8 cellular contexts compared by ENCODE assay signal in the genomic region with DNA sequence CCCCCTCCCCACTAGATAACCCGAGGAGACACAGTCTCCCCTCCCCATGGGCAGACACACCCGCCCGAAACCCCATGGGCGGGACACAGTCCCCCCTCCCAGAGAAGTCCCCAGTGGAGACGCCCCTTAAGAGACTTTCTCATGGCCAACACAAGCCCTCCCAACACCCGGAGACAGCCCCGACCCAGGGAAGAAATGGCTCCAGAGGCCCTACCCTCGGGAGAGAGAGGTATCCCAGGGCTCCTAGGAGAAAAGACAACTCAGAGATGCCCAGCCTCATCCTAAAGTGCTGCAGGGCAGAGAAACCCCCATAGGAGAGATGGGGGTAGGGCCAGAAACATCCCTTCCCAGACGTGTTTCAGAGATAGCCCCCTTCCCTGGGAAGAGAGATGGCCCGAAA. TPM values are rescaled to one million over a fixed set of nuclear protein-coding genes. Genes with fewer than 3 reads are reported as not detected.
A peak's percentile ranks its signal among the peaks of the same experiment; 100 is the strongest.
DNase-seq lines count a peak whose midpoint lies in the region; ATAC-seq and TF ChIP-seq lines count a peak whose summit lies in the region.

No MANE protein-coding gene starts in this region.

- H2AFZ ChIP-seq in PC-9, result no peak overlapping the region

- peaks cover 7 to 10% (median 9%) of the 10 kb centered on the region in 3 donors for H3K4me1 Mint-ChIP-seq in CD8-positive, alpha-beta memory T cell

- CTCF ChIA-PET in CD8-positive, alpha-beta memory T cell (lab: Charles Lee), result interaction anchor here (0.6 to 2.1 kb wide), 4 partner anchors 29 to 184 kb away, joined by 3 to 10 read pairs (median 3); a partner anchor contains a TSS
- CTCF ChIA-PET in PC-9 (lab: Charles Lee), result no interaction called here

- H3K36me3 ChIP-seq in CD8-positive, alpha-beta memory T cell (ENCODE audit: insufficient read depth, low read length), result no peaks in the 10 kb centered on the region
- H3K36me3 ChIP-seq in PC-9 (ENCODE audit: low read depth) (no peaks in the 10 kb centered on the region), psoas muscle (ENCODE audit: insufficient read depth in 1 of 2, low read depth in 1 of 2) (no peaks in the 10 kb centered on the region)

- intact Hi-C loops in PC-9 (cut with micrococcal nuclease; ENCODE audit: unreplicated experiment) (no loop called here), psoas muscle (cut with DNase I) (no loop called here)

- H3K4me2 ChIP-seq in PC-9, result peak overlapping the region; percentile 74

- no peaks in the 10 kb centered on the region for H3K9me3 ChIP-seq in CD8-positive, alpha-beta memory T cell (ENCODE audit: low read length)
- H3K9me3 ChIP-seq in PC-9 (ENCODE audit: insufficient read depth, low read depth) (no peaks in the 10 kb centered on the region), psoas muscle (no peaks in the 10 kb centered on the region)

- H3K27me3 ChIP-seq in CD8-positive, alpha-beta memory T cell (ENCODE audit: insufficient read depth, low read length, poor library complexity, severe bottlenecking), result no peaks in the 10 kb centered on the region
- H3K27me3 ChIP-seq in PC-9 (ENCODE audit: insufficient read depth, low read depth) (no peaks in the 10 kb centered on the region), psoas muscle (ENCODE audit: insufficient read depth in 3 of 3, low read length in 2 of 3) (peaks cover 0 to 28% (median 4%) of the 10 kb centered on the region in 3 donors)

- no peaks in the 10 kb centered on the region for H3K9me3 Mint-ChIP-seq in CD8-positive, alpha-beta memory T cell

- no peak overlapping the region for H3K4me3 ChIP-seq in CD8-positive, alpha-beta memory T cell (ENCODE audit: low read length)
- peak overlapping the region; percentile 28 for H3K4me3 ChIP-seq in PC-9
- H3K4me3 ChIP-seq in psoas muscle, result peak overlapping the region; percentile 84

- no peaks in the 10 kb centered on the region for H3K9me2 ChIP-seq in PC-9 (ENCODE audit: insufficient read depth)

- peaks cover 0 to 6% (median 0%) of the 10 kb centered on the region in 3 donors for H3K36me3 Mint-ChIP-seq in CD8-positive, alpha-beta memory T cell

- 10 to 15% (median 12%) methylated on average over 9 to 10 of the region's 10 CpGs for WGBS in psoas muscle, 3 donors

- peaks cover 7% of the 10 kb centered on the region for H3K4me1 ChIP-seq in CD8-positive, alpha-beta memory T cell (ENCODE audit: insufficient read depth, low read length)
- H3K4me1 ChIP-seq in PC-9 (replicated peaks; ENCODE audit: insufficient read depth), result peaks cover 32% of the 10 kb centered on the region
- no peaks in the 10 kb centered on the region for H3K4me1 ChIP-seq in psoas muscle

- BruUV-seq in PC-9 (replicated peaks; lab: Mats Ljungman, UMichigan), result TSS peak; percentile 7

- peaks cover 36% of the 10 kb centered on the region for H3F3A ChIP-seq in PC-9 (ENCODE audit: insufficient read depth, low read depth)

- peaks cover 16% of the 10 kb centered on the region for H3K79me2 ChIP-seq in PC-9 (ENCODE audit: low read depth)

- no peak overlapping the region for H3K27ac ChIP-seq in CD8-positive, alpha-beta memory T cell (ENCODE audit: low read depth, low read length)
- peak overlapping the region; percentile 75 for H3K27ac ChIP-seq in PC-9
- peak overlapping the region; percentile 100 for H3K27ac ChIP-seq in epithelial cell of prostate
- peak overlapping the region; percentile 55 for H3K27ac ChIP-seq in psoas muscle

- no peaks in the 10 kb centered on the region for H4K20me1 ChIP-seq in PC-9 (ENCODE audit: insufficient read depth)

- POLR2A ChIA-PET in CD8-positive, alpha-beta memory T cell (lab: Charles Lee), result interaction anchor here (1.0 to 1.7 kb wide), 4 partner anchors 73 to 157 kb away, joined by 3 to 6 read pairs (median 4); a partner anchor contains a TSS
- POLR2A ChIA-PET in PC-9 (lab: Charles Lee; ENCODE audit: unreplicated experiment), result no interaction called here

- peak in 1 of 5 donors; percentile 10 for DNase-seq in CD8-positive, alpha-beta memory T cell
- DNase-seq in PC-9 (no peak), epithelial cell of prostate (ENCODE audit: low read depth, low spot score) (no peak), psoas muscle (no peak), DMS79 (lab: John Stamatoyannopoulos, UW) (no peak), GDM1 (lab: John Stamatoyannopoulos, UW) (no peak), NCI-H2196 (lab: John Stamatoyannopoulos, UW; ENCODE audit: unreplicated experiment) (no peak)

- TF ChIP-seq CTCF in PC-9 (conservative IDR thresholded peaks at IDR 0.05), result no peak
- no peak for TF ChIP-seq CTCF in psoas muscle (IDR thresholded peaks at IDR 0.05)

- peaks cover 4 to 5% of the 10 kb centered on the region in 2 donors for H3K27me3 Mint-ChIP-seq in CD8-positive, alpha-beta memory T cell

- H3K4me3 Mint-ChIP-seq in CD8-positive, alpha-beta memory T cell, result peak overlapping the region; percentile 36 to 87 (median 67)

- ATAC-seq in psoas muscle (no peak), GM19455 (IDR thresholded peaks at IDR 0.05; ENCODE audit: unreplicated experiment) (no peak)

- H3K27ac Mint-ChIP-seq in CD8-positive, alpha-beta memory T cell, result peak overlapping the region in 2 of 8 donors; percentile 7 to 56

RNA-seq across cellular contexts. Expression of a gene that starts 27.4 kb away (rescaled TPM):
- not detected for total RNA-seq in CD8-positive, alpha-beta memory T cell
- 0.54 TPM for polyA plus RNA-seq in CD8-positive, alpha-beta memory T cell
- 88.5 and 101 TPM in 2 replicates for total RNA-seq in PC-9 (2021)
- 10 to 100 TPM; 10.1 to 17.4 (median 13.7) TPM for total RNA-seq in psoas muscle
- polyA plus RNA-seq in psoas muscle, result 1 to 10 TPM; 4.2 to 8.8 (median 5.1) TPM

Comparison
In these comparisons a context has a peak if more than half of its experiments do, and no peak if none do; other contexts are left out.
1. RNA of a gene that starts 27.4 kb away (total RNA-seq): 88.5 to 101 TPM in PC-9 and 10.1 to 17.4 TPM in psoas muscle; not detected in CD8-positive, alpha-beta memory T cell; every median in the first group is over 4 times any median in the second.